In the genomic region with DNA sequence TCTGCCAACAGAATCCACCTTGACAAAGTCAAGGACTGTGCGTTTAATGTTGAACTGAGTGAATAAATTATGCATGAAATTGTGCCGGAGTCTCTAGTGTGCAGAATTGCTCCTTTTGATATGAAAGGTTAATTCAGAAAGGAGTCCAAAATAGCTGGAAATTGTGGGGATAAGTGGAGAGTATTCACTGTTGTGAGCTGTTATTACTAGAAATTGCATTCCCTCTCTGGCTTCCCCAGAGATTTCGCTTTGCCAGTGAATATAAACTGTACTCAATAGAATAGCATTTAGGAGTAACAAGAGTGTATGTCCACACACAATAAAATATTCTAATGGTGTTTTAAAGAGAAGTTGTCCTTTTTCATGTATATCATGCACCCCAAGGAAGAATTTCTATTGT, we compare ENCODE assay signal across 24 cellular contexts. TPM values are rescaled to one million over a fixed set of nuclear protein-coding genes. Genes with fewer than 3 reads are reported as not detected.
"Had no signal": no experiment of that assay in that cellular context is flagged by ENCODE, and none has a peak within 500 bp of the region (broad histone marks: within the 10 kb centered on the region; RNA-seq: fewer than 3 reads in every experiment).

No MANE protein-coding gene starts in this region.

- H3K4me3 Mint-ChIP-seq: naive B cell; nephron; stimulated activated memory B cell treated with anti-CD40 and anti-IgM and Interleukin-4, amounts not matched to agents 10 μg/mL and 1 μg/mL and 100 μg/mL, for 72 hours had no signal

- ATAC-seq: gastroesophageal sphincter; left cardiac atrium; lower lobe of right lung; psoas muscle; sciatic nerve; stimulated activated memory B cell treated with anti-CD40 and anti-IgM and Interleukin-4, amounts not matched to agents 10 μg/mL and 1 μg/mL and 100 μg/mL, for 72 hours had no signal

- H3K27me3 Mint-ChIP-seq: stimulated activated memory B cell treated with anti-CD40 and anti-IgM and Interleukin-4, amounts not matched to agents 10 μg/mL and 1 μg/mL and 100 μg/mL, for 72 hours had no signal

- H3K4me1 Mint-ChIP-seq: naive B cell; nephron; stimulated activated memory B cell treated with anti-CD40 and anti-IgM and Interleukin-4, amounts not matched to agents 10 μg/mL and 1 μg/mL and 100 μg/mL, for 72 hours had no signal

- DNase-seq: esophagus squamous epithelium; foreskin fibroblast; kidney; left cardiac atrium; left ventricle myocardium inferior; lower lobe of right lung; mesendoderm; naive B cell; psoas muscle; spleen; stimulated activated CD4-positive, alpha-beta T cell treated with anti-CD3 and anti-CD28 coated beads, Interleukin-15, amount 100 ng/mL, for 24 hours; stimulated activated CD4-positive, alpha-beta T cell treated with anti-CD3 and anti-CD28 coated beads, Interleukin-1b, Interleukin-23, amount 100 ng/mL, for 48 hours; stimulated activated CD4-positive, alpha-beta T cell treated with anti-CD3 and anti-CD28 coated beads, Interleukin-4, amount 100 ng/mL, for 24 hours; stomach; tibial artery; upper lobe of left lung; uterus had no signal

- H3K36me3 Mint-ChIP-seq: stimulated activated memory B cell treated with anti-CD40 and anti-IgM and Interleukin-4, amounts not matched to agents 10 μg/mL and 1 μg/mL and 100 μg/mL, for 72 hours had no signal

- H3K27ac Mint-ChIP-seq: naive B cell; nephron; stimulated activated memory B cell treated with anti-CD40 and anti-IgM and Interleukin-4, amounts not matched to agents 10 μg/mL and 1 μg/mL and 100 μg/mL, for 72 hours had no signal

RNA-seq across cellular contexts. Expression of a gene that starts 43.1 kb away (rescaled TPM):
- total RNA-seq: epithelial cell of proximal tubule, left cardiac atrium, left ventricle myocardium inferior, lower lobe of right lung, omental fat pad, psoas muscle had no signal
- polyA plus RNA-seq: hepatocyte, psoas muscle had no signal
